8 cellular contexts compared by ENCODE assay signal in the genomic region with DNA sequence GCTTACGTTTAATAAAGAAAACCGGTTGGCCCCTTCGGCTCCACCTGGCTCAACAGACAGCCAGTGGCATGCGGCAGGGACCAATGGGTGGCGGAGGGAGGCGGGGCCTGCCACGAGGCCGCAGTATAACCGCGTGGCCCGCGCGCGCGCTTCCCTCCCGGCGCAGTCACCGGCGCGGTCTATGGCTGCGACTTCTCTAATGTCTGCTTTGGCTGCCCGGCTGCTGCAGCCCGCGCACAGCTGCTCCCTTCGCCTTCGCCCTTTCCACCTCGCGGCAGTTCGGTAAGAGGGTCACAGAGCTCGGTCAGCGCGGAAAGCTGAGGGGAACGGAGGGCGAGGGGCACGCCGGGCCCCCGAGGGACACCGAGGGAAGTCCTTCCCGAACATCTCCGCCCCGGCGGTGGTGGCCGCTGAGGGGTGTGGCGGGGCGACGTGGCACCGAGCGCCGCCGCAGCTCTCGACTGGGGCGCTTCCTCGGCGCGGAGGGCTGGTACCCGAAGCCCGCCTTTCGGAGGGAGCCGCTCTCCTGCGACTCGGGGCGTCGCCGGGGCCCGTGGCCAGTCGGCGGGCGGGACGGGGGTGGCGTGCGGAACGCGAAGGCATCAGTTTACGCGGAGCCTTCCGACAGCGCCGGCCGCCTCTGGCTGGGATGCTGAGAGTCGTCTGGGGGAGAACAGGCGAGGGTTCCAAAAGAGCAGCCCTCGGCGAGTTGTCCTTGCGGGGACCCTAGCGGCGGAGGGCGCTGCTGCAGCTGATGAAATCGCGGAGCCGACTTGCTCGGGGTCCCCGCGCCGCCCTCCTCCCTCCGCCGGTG. TPM values are rescaled to one million over a fixed set of nuclear protein-coding genes. Genes with fewer than 3 reads are reported as not detected.
DNase-seq lines count a peak whose midpoint lies in the region; ATAC-seq, FAIRE-seq and TF ChIP-seq lines count a peak whose summit lies in the region.

A gene (plus strand): TSS at position 155 of the 814 bp plus-strand sequence. CDS start 27 bp downstream, at position 182.

- peaks cover 48% of the 10 kb centered on the region for H3K36me3 Mint-ChIP-seq in activated T-helper 2 cell treated with anti-CD3 and anti-CD28 coated beads, Interferon-gamma antibody, Interleukin-2, Interleukin-4, amounts not matched to agents 10 μg/mL and 5 μg/mL and 100 μg/mL, durations not matched to agents 14 hours and 24 hours and 36 hours (ENCODE audit: low read depth)
- H3K36me3 Mint-ChIP-seq in nephron progenitor cell (ENCODE audit: low read depth) = peaks cover 12% of the 10 kb centered on the region

- TF ChIP-seq CTCF in RWPE2 (IDR thresholded peaks at IDR 0.05; ENCODE audit: poor library complexity, severe bottlenecking) (peak; percentile 82), fibroblast of pulmonary artery (IDR thresholded peaks at IDR 0.05; ENCODE audit: low read length, missing control alignments) (peak; percentile 62), nephron progenitor cell (IDR thresholded peaks at IDR 0.05) (peak; percentile 88)

- H3K4me3 Mint-ChIP-seq in activated T-helper 2 cell treated with anti-CD3 and anti-CD28 coated beads, Interferon-gamma antibody, Interleukin-2, Interleukin-4, amounts not matched to agents 10 μg/mL and 5 μg/mL and 100 μg/mL, durations not matched to agents 14 hours and 24 hours and 36 hours (ENCODE audit: low read depth) = peak within 1 kb of the TSS; percentile 100
- H3K4me3 Mint-ChIP-seq in nephron progenitor cell = peak within 1 kb of the TSS; percentile 96
- H3K4me3 Mint-ChIP-seq in stimulated activated naive CD8-positive, alpha-beta T cell treated with anti-CD3 and anti-CD28 coated beads, Interleukin-15, amount 100 ng/mL, for 72 hours = peak within 1 kb of the TSS; percentile 98 to 99

- FAIRE-seq in H54 (lab: Jason Lieb, UNC) = no peak

- TF ChIP-seq POLR2A in H54 (IDR thresholded peaks at IDR 0.05; ENCODE audit: low read depth, low read length) = peak; percentile 98

- peak; percentile 93 for ATAC-seq in RWPE2 (ENCODE audit: low read depth)
- ATAC-seq in stimulated activated naive CD8-positive, alpha-beta T cell treated with anti-CD3 and anti-CD28 coated beads, Interleukin-15, amount 100 ng/mL, for 72 hours = peak; percentile 93

- peaks cover 26% of the 10 kb centered on the region for H3K4me1 ChIP-seq in RWPE2 (ENCODE audit: insufficient read depth, poor library complexity, severe bottlenecking)

- no peaks in the 10 kb centered on the region for H3K27me3 Mint-ChIP-seq in activated T-helper 2 cell treated with anti-CD3 and anti-CD28 coated beads, Interferon-gamma antibody, Interleukin-2, Interleukin-4, amounts not matched to agents 10 μg/mL and 5 μg/mL and 100 μg/mL, durations not matched to agents 14 hours and 24 hours and 36 hours (ENCODE audit: low read depth)
- peaks cover 12% of the 10 kb centered on the region for H3K27me3 Mint-ChIP-seq in nephron progenitor cell (ENCODE audit: low read depth, poor library complexity)
- H3K27me3 Mint-ChIP-seq in stimulated activated naive CD8-positive, alpha-beta T cell treated with anti-CD3 and anti-CD28 coated beads, Interleukin-15, amount 100 ng/mL, for 72 hours = no peaks in the 10 kb centered on the region

- intact Hi-C loops in activated T-helper 2 cell treated with anti-CD3 and anti-CD28 coated beads, Interferon-gamma antibody, Interleukin-2, Interleukin-4, amounts not matched to agents 10 μg/mL and 5 μg/mL and 100 μg/mL, durations not matched to agents 14 hours and 24 hours and 36 hours (cut with micrococcal nuclease) = loop anchor here (1.0 to 5.0 kb wide), 6 partner anchors 8 to 370 kb away; a partner anchor contains a TSS

- peaks cover 46% of the 10 kb centered on the region for H3K36me3 ChIP-seq in RWPE2 (ENCODE audit: low read depth)

- no peaks in the 10 kb centered on the region for H3K27me3 ChIP-seq in RWPE2 (ENCODE audit: insufficient read depth, poor library complexity, severe bottlenecking)

- peak within 1 kb of the TSS; percentile 80 for H3K27ac ChIP-seq in RWPE2 (ENCODE audit: poor library complexity, severe bottlenecking)

- peak within 1 kb of the TSS; percentile 100 for H3K27ac Mint-ChIP-seq in activated T-helper 2 cell treated with anti-CD3 and anti-CD28 coated beads, Interferon-gamma antibody, Interleukin-2, Interleukin-4, amounts not matched to agents 10 μg/mL and 5 μg/mL and 100 μg/mL, durations not matched to agents 14 hours and 24 hours and 36 hours
- peak within 1 kb of the TSS; percentile 99 for H3K27ac Mint-ChIP-seq in nephron progenitor cell
- peak within 1 kb of the TSS; percentile 100 for H3K27ac Mint-ChIP-seq in stimulated activated naive CD8-positive, alpha-beta T cell treated with anti-CD3 and anti-CD28 coated beads, Interleukin-15, amount 100 ng/mL, for 72 hours

- peak; percentile 100 for DNase-seq in ELR (ENCODE audit: low read depth)
- peak; percentile 82 for DNase-seq in H54 (ENCODE audit: insufficient read length, low spot score)
- DNase-seq in LoVo (ENCODE audit: low spot score) = peak; percentile 97
- DNase-seq in RWPE2 (ENCODE audit: low spot score) = peak; percentile 96
- peak; percentile 93 for DNase-seq in activated T-helper 2 cell treated with anti-CD3 and anti-CD28 coated beads, Interferon-gamma antibody, Interleukin-2, Interleukin-4, amounts not matched to agents 10 μg/mL and 5 μg/mL and 100 μg/mL, durations not matched to agents 14 hours and 24 hours and 36 hours (ENCODE audit: low spot score)
- peak; percentile 99 for DNase-seq in fibroblast of pulmonary artery (ENCODE audit: low read depth)
- peak; percentile 94 for DNase-seq in nephron progenitor cell
- peak; percentile 97 for DNase-seq in stimulated activated naive CD8-positive, alpha-beta T cell treated with anti-CD3 and anti-CD28 coated beads, Interleukin-15, amount 100 ng/mL, for 72 hours

- H3K4me1 Mint-ChIP-seq in activated T-helper 2 cell treated with anti-CD3 and anti-CD28 coated beads, Interferon-gamma antibody, Interleukin-2, Interleukin-4, amounts not matched to agents 10 μg/mL and 5 μg/mL and 100 μg/mL, durations not matched to agents 14 hours and 24 hours and 36 hours (ENCODE audit: low read depth) = peaks cover 38% of the 10 kb centered on the region
- H3K4me1 Mint-ChIP-seq in nephron progenitor cell = peaks cover 44% of the 10 kb centered on the region
- H3K4me1 Mint-ChIP-seq in stimulated activated naive CD8-positive, alpha-beta T cell treated with anti-CD3 and anti-CD28 coated beads, Interleukin-15, amount 100 ng/mL, for 72 hours = peaks cover 59% of the 10 kb centered on the region

- H3K9me3 Mint-ChIP-seq in activated T-helper 2 cell treated with anti-CD3 and anti-CD28 coated beads, Interferon-gamma antibody, Interleukin-2, Interleukin-4, amounts not matched to agents 10 μg/mL and 5 μg/mL and 100 μg/mL, durations not matched to agents 14 hours and 24 hours and 36 hours = no peaks in the 10 kb centered on the region
- H3K9me3 Mint-ChIP-seq in nephron progenitor cell = peaks cover 7% of the 10 kb centered on the region
- H3K9me3 Mint-ChIP-seq in stimulated activated naive CD8-positive, alpha-beta T cell treated with anti-CD3 and anti-CD28 coated beads, Interleukin-15, amount 100 ng/mL, for 72 hours = no peaks in the 10 kb centered on the region

- H3K4me3 ChIP-seq in RWPE2 (ENCODE audit: severe bottlenecking) (peak within 1 kb of the TSS; percentile 91), fibroblast of pulmonary artery (replicated peaks; ENCODE audit: low read depth, low read length) (peak within 1 kb of the TSS; percentile 77)

- H3K9me3 ChIP-seq in RWPE2 (ENCODE audit: severe bottlenecking) = no peaks in the 10 kb centered on the region

RNA-seq across cellular contexts. Expression of the gene that starts here (rescaled TPM):
- 371 and 381 TPM in 2 replicates for total RNA-seq in activated T-helper 2 cell treated with anti-CD3 and anti-CD28 coated beads, Interferon-gamma antibody, Interleukin-2, Interleukin-4, amounts not matched to agents 10 μg/mL and 5 μg/mL and 100 μg/mL, durations not matched to agents 14 hours and 24 hours and 36 hours

Comparison
In these comparisons a context has a peak if more than half of its experiments do, and no peak if none do; other contexts are left out.
1. Peak in every context shown above with its lines: DNase-seq, ATAC-seq, H3K4me3 ChIP-seq and H3K27ac ChIP-seq.